Comparison of ENCODE assay signal across 8 cellular contexts in the genomic region with DNA sequence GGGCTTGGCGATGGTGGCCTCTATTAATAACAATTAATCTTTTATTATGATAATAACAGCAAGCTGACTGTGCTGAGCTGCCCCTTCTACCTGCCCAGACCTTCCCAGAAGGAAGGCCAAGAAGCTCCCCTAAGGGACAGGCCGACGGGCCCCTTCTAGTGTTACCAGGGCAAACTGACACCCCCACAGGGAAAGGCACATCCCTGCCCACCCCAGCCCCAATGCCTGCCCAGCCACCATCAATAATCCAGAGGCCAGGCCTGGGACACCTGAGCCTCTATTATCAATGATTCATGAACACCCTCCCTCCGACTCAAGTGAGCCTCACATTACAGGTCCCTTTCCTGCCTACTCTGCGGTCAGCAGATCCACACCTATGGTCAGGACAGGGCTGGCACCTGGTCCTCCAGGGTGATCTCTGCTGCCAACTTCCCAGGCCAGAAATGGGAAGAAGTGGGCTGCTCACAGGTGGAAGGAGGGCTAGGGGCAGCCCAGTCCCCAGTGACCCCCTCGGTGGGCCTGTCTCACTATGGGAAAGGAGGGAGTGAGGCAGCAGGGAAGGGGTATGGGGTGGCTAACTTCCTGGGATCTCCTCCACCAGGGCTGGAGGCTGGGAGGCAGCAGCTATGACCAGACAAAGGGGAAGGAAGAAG. TPM values are rescaled to one million over a fixed set of nuclear protein-coding genes. Genes with fewer than 3 reads are reported as not detected.
DNase-seq lines count a peak whose midpoint lies in the region; ATAC-seq and TF ChIP-seq lines count a peak whose summit lies in the region.

No MANE protein-coding gene starts in this region.

- H3K36me3 Mint-ChIP-seq in activated naive CD4-positive, alpha-beta T cell treated with anti-CD3 and anti-CD28 coated beads, Interleukin-2, amount 50 U/mL, for 24 hours = peaks cover 4% of the 10 kb centered on the region

- H3K9ac ChIP-seq in mesendoderm (ENCODE audit: low read length) = peak overlapping the region; percentile 47

- H3K4me1 ChIP-seq in mesendoderm (ENCODE audit: control insufficient read depth, low read depth, low read length) = peaks cover 13% of the 10 kb centered on the region

- no peak overlapping the region for H3K4me2 ChIP-seq in mesendoderm (ENCODE audit: low read length)

- H2AK5ac ChIP-seq in mesendoderm (ENCODE audit: low read length) = no peak overlapping the region

- no peaks in the 10 kb centered on the region for H3K27me3 Mint-ChIP-seq in activated naive CD4-positive, alpha-beta T cell treated with anti-CD3 and anti-CD28 coated beads, Interleukin-2, amount 50 U/mL, for 24 hours

- WGBS in mesendoderm (ENCODE audit: extremely low coverage, insufficient coverage, low lambda C conversion rate) = no CpG with 5 or more reads among the region's 6 CpGs

- H3K4me1 Mint-ChIP-seq in activated naive CD4-positive, alpha-beta T cell treated with anti-CD3 and anti-CD28 coated beads, Interleukin-2, amount 50 U/mL, for 24 hours = peaks cover 93% of the 10 kb centered on the region

- peaks cover 27% of the 10 kb centered on the region for H3K36me3 ChIP-seq in brain microvascular endothelial cell (replicated peaks)
- H3K36me3 ChIP-seq in mesendoderm (ENCODE audit: control insufficient read depth, insufficient read depth, low read length) = no peaks in the 10 kb centered on the region

- H3K9me3 Mint-ChIP-seq in activated naive CD4-positive, alpha-beta T cell treated with anti-CD3 and anti-CD28 coated beads, Interleukin-2, amount 50 U/mL, for 24 hours = no peaks in the 10 kb centered on the region

- peaks cover 4% of the 10 kb centered on the region for H3K79me1 ChIP-seq in mesendoderm (ENCODE audit: low read length)

- no peak for TF ChIP-seq CTCF in brain microvascular endothelial cell (IDR thresholded peaks at IDR 0.05; ENCODE audit: low read depth, low read length, missing control alignments)

- H3K27me3 ChIP-seq in brain microvascular endothelial cell (replicated peaks) (no peaks in the 10 kb centered on the region), mesendoderm (ENCODE audit: insufficient read depth, low read length, poor library complexity) (no peaks in the 10 kb centered on the region)

- H2BK120ac ChIP-seq in mesendoderm (ENCODE audit: low read depth, low read length) = no peak overlapping the region

- H4K5ac ChIP-seq in mesendoderm (ENCODE audit: low read length) = no peak overlapping the region

- H3K4me3 ChIP-seq in brain microvascular endothelial cell (ENCODE audit: low read depth, low read length) = peak overlapping the region; percentile 93
- H3K4me3 ChIP-seq in mesendoderm (ENCODE audit: low read length) = no peak overlapping the region

- H3K18ac ChIP-seq in mesendoderm (ENCODE audit: low read length) = no peak overlapping the region

- no peak overlapping the region for H4K8ac ChIP-seq in mesendoderm (ENCODE audit: low read depth, low read length)

- H3K27ac Mint-ChIP-seq in activated naive CD4-positive, alpha-beta T cell treated with anti-CD3 and anti-CD28 coated beads, Interleukin-2, amount 50 U/mL, for 24 hours = peak overlapping the region; percentile 76

- H3K27ac ChIP-seq in brain microvascular endothelial cell (peak overlapping the region; percentile 72), mesendoderm (ENCODE audit: low read depth, low read length) (peak overlapping the region; percentile 13)

- H3K4me3 Mint-ChIP-seq in activated naive CD4-positive, alpha-beta T cell treated with anti-CD3 and anti-CD28 coated beads, Interleukin-2, amount 50 U/mL, for 24 hours = peak overlapping the region; percentile 97

- H2BK5ac ChIP-seq in mesendoderm (ENCODE audit: low read length) = no peak overlapping the region

- H3K79me2 ChIP-seq in mesendoderm (ENCODE audit: control insufficient read depth, insufficient read depth, low read length) = peaks cover 2% of the 10 kb centered on the region

- ATAC-seq in GM19455 (IDR thresholded peaks at IDR 0.05; ENCODE audit: unreplicated experiment) = no peak

- no peak overlapping the region for H2BK15ac ChIP-seq in mesendoderm (replicated peaks; ENCODE audit: low read depth)

- in situ Hi-C loops in brain microvascular endothelial cell (cut with HindIII; ENCODE audit: low pct_ligation_motif_present, low sequenced_read_pairs) = no loop called here

- H3K23ac ChIP-seq in mesendoderm (ENCODE audit: low read length) = no peak overlapping the region

- no peak for DNase-seq in activated naive CD4-positive, alpha-beta T cell (lab: John Stamatoyannopoulos, UW)
- DNase-seq in brain microvascular endothelial cell (no peak), mesendoderm (no peak), ureter (ENCODE audit: low spot score) (peak; percentile 43), NCI-H1048 (lab: John Stamatoyannopoulos, UW) (no peak)
- DNase-seq in stimulated activated CD4-positive, alpha-beta T cell treated with anti-CD3 and anti-CD28 coated beads, Interleukin-15, amount 100 ng/mL, for 24 hours = no peak

- no peak overlapping the region for H3K4ac ChIP-seq in mesendoderm (ENCODE audit: low read depth, low read length)

- peak overlapping the region; percentile 80 for H3K56ac ChIP-seq in mesendoderm (ENCODE audit: low read length)

RNA-seq across cellular contexts. Expression of a gene that starts 1.8 kb away (rescaled TPM):
- 29.5 TPM for polyA plus RNA-seq in mesendoderm (2013, experiment 1 of 2)
- polyA plus RNA-seq in mesendoderm (2013, experiment 2 of 2) = 29.7 TPM
- 65.3 TPM for total RNA-seq in ureter

RNA-seq across cellular contexts. Expression of a gene that starts 8.4 kb away (rescaled TPM):
- 2.1 TPM for polyA plus RNA-seq in mesendoderm (2013, experiment 1 of 2)
- 1.8 TPM for polyA plus RNA-seq in mesendoderm (2013, experiment 2 of 2)
- 16.1 TPM for total RNA-seq in ureter

RNA-seq across cellular contexts. Expression of a gene that starts 11.7 kb away (rescaled TPM):
- polyA plus RNA-seq in mesendoderm (2013, experiment 1 of 2) = not detected
- 0.01 TPM for polyA plus RNA-seq in mesendoderm (2013, experiment 2 of 2)
- 0.26 TPM for total RNA-seq in ureter

RNA-seq across cellular contexts. Expression of a gene that starts 39.2 kb away (rescaled TPM):
- polyA plus RNA-seq in mesendoderm (2013, experiment 1 of 2) = 27.9 TPM
- polyA plus RNA-seq in mesendoderm (2013, experiment 2 of 2) = 28.4 TPM
- total RNA-seq in ureter = 144 TPM

RNA-seq across cellular contexts. Expression of a gene that starts 41.3 kb away (rescaled TPM):
- polyA plus RNA-seq in mesendoderm (2013, experiment 1 of 2) = 39.2 TPM
- polyA plus RNA-seq in mesendoderm (2013, experiment 2 of 2) = 38.6 TPM
- total RNA-seq in ureter = 81.6 TPM
